ENCODE assay signal across 25 cellular contexts in genomic region chr3:43696881-43697280, GRCh38. TPM values are rescaled to one million over a fixed set of nuclear protein-coding genes. Genes with fewer than 3 reads are reported as not detected.
A peak's percentile ranks its signal among the peaks of the same experiment; 100 is the strongest.
DNase-seq lines count a peak whose midpoint lies in the region; ATAC-seq, FAIRE-seq and TF ChIP-seq lines count a peak whose summit lies in the region.
"Had no signal": no experiment of that assay in that cellular context is flagged by ENCODE, and none has a peak within 500 bp of the region (broad histone marks: within the 10 kb centered on the region; RNA-seq: fewer than 3 reads in every experiment).

No MANE protein-coding gene starts in this region.

- DNase-seq in MCF 10A (ENCODE audit: unreplicated experiment) (no peak), breast epithelium (ENCODE audit: low spot score in 2 of 2) (no peak), SK-MEL-5 (ENCODE audit: low read depth, low spot score) (peak; percentile 60), keratinocyte (ENCODE audit: low read depth, low spot score) (no peak), mucosa of gallbladder (ENCODE audit: low spot score) (no peak), SKM-1 (lab: John Stamatoyannopoulos, UW; ENCODE audit: unreplicated experiment) (no peak), islet precursor cell (no peak)
- DNase-seq: CD8-positive, alpha-beta T cell; DMS153; DND-41; H7; KG1; NCI-H1092; NCI-H1436 treated with DMSO at 0.1 percent for 48 hours; NCI-H1930; NCI-H446 treated with DMSO at 0.1 percent for 48 hours; NCI-H526; NK-92 treated with Interleukin-12 subunit alpha and Interleukin-12 subunit beta, amount 100 ng/mL, for 24 hours; PC-3 had no signal

- H3K36me3 ChIP-seq in breast epithelium (no peaks in the 10 kb centered on the region), keratinocyte (ENCODE audit: control insufficient read depth in 2 of 2, extremely low read depth in 1 of 2, insufficient read depth in 2 of 2, low read length in 2 of 2) (peaks cover under 1 to 3% of the 10 kb centered on the region in 2 experiments)

- H3K27me3 Mint-ChIP-seq in MCF 10A (ENCODE audit: insufficient read depth, unreplicated experiment) = no peaks in the 10 kb centered on the region
- no peaks in the 10 kb centered on the region for H3K27me3 Mint-ChIP-seq in stimulated activated memory B cell treated with anti-CD40 and anti-IgM and Interleukin-4, amounts not matched to agents 10 μg/mL and 1 μg/mL and 100 μg/mL, for 72 hours
- H3K27me3 Mint-ChIP-seq: B cell had no signal

- dilution Hi-C loops in keratinocyte (cut with MboI; ENCODE audit: extremely low pct_ligation_motif_present, low sequenced_read_pairs) = no loop called here

- H3K9me3 Mint-ChIP-seq in MCF 10A (ENCODE audit: unreplicated experiment) = no peaks in the 10 kb centered on the region
- no peaks in the 10 kb centered on the region for H3K9me3 Mint-ChIP-seq in stimulated activated memory B cell treated with anti-CD40 and anti-IgM and Interleukin-4, amounts not matched to agents 10 μg/mL and 1 μg/mL and 100 μg/mL, for 72 hours
- H3K9me3 Mint-ChIP-seq: CD8-positive, alpha-beta T cell had no signal

- H3K9me1 ChIP-seq in keratinocyte (ENCODE audit: control insufficient read depth, extremely low read depth, insufficient read depth, low read length) = no peaks in the 10 kb centered on the region

- H3K4me3 ChIP-seq in breast epithelium = no peak overlapping the region
- no peak overlapping the region for H3K4me3 ChIP-seq in keratinocyte (ENCODE audit: control insufficient read depth in 2 of 3, extremely low read depth in 1 of 3, insufficient read depth in 2 of 3, low read depth in 1 of 3, low read length in 3 of 3)

- H3K4me1 Mint-ChIP-seq in MCF 10A (ENCODE audit: insufficient read depth, unreplicated experiment) = peaks cover 74% of the 10 kb centered on the region
- peaks cover 42% of the 10 kb centered on the region for H3K4me1 Mint-ChIP-seq in stimulated activated memory B cell treated with anti-CD40 and anti-IgM and Interleukin-4, amounts not matched to agents 10 μg/mL and 1 μg/mL and 100 μg/mL, for 72 hours

- no peak overlapping the region for H3K9ac ChIP-seq in keratinocyte (ENCODE audit: control insufficient read depth, extremely low read depth, insufficient read depth, low read length)

- no peak for TF ChIP-seq POLR2A in breast epithelium (IDR thresholded peaks at IDR 0.05)

- H3K9me3 ChIP-seq in breast epithelium (no peaks in the 10 kb centered on the region), keratinocyte (ENCODE audit: control insufficient read depth, low read depth, low read length) (no peaks in the 10 kb centered on the region)

- H3K27ac ChIP-seq in breast epithelium (peak overlapping the region in 1 of 2 donors; percentile 10), keratinocyte (ENCODE audit: control insufficient read depth, insufficient read depth, low read length) (no peak overlapping the region)
- H3K27ac ChIP-seq: 22Rv1, C4-2B had no signal

- peaks cover 26% of the 10 kb centered on the region for H3K79me2 ChIP-seq in keratinocyte (ENCODE audit: control insufficient read depth, insufficient read depth, low read length)

- POLR2A ChIA-PET in MCF 10A (lab: Yijun Ruan, JAX) = interaction anchor here (1.3 to 14.1 kb wide), 2 partner anchors 11 to 75 kb away, joined by 5 to 320 read pairs; partner anchors contain the start of gene ANO10

- H4K20me1 ChIP-seq in keratinocyte (ENCODE audit: control insufficient read depth, extremely low read depth, insufficient read depth, low read length) = no peaks in the 10 kb centered on the region

- H3K4me3 Mint-ChIP-seq in MCF 10A (ENCODE audit: unreplicated experiment) = no peak overlapping the region
- no peak overlapping the region for H3K4me3 Mint-ChIP-seq in stimulated activated memory B cell treated with anti-CD40 and anti-IgM and Interleukin-4, amounts not matched to agents 10 μg/mL and 1 μg/mL and 100 μg/mL, for 72 hours
- H3K4me3 Mint-ChIP-seq: B cell; CD8-positive, alpha-beta T cell had no signal

- H2AFZ ChIP-seq in keratinocyte (ENCODE audit: control insufficient read depth, low read length) = no peak overlapping the region

- H3K36me3 Mint-ChIP-seq in MCF 10A (ENCODE audit: insufficient read depth, unreplicated experiment) = peaks cover 21% of the 10 kb centered on the region
- H3K36me3 Mint-ChIP-seq in stimulated activated memory B cell treated with anti-CD40 and anti-IgM and Interleukin-4, amounts not matched to agents 10 μg/mL and 1 μg/mL and 100 μg/mL, for 72 hours = no peaks in the 10 kb centered on the region

- ATAC-seq in stimulated activated memory B cell treated with anti-CD40 and anti-IgM and Interleukin-4, amounts not matched to agents 10 μg/mL and 1 μg/mL and 100 μg/mL, for 72 hours = no peak
- ATAC-seq: CD8-positive, alpha-beta T cell; PC-3; SK-N-SH treated with all-trans-retinoic acid at 6 μM for 48 hours had no signal

- H3K4me2 ChIP-seq in keratinocyte (ENCODE audit: control insufficient read depth, extremely low read depth, insufficient read depth, low read depth, low read length) = no peak overlapping the region

- intact Hi-C loops in MCF 10A (cut with micrococcal nuclease) (loop anchor here (10.0 kb wide), 1 partner anchor 158 kb away; no protein-coding TSS in a partner anchor), breast epithelium (cut with DNase I; ENCODE audit: low total_unique reads) (no loop called here)

- no peaks in the 10 kb centered on the region for H3K27me3 ChIP-seq in breast epithelium
- no peaks in the 10 kb centered on the region for H3K27me3 ChIP-seq in keratinocyte (ENCODE audit: control insufficient read depth, extremely low read depth, insufficient read depth, low read length)

- FAIRE-seq in keratinocyte (lab: Jason Lieb, UNC) = peak; percentile 9
- FAIRE-seq: GM12892 had no signal

- H3K4me1 ChIP-seq in breast epithelium = peaks cover 0 to 7% of the 10 kb centered on the region in 2 donors
- H3K4me1 ChIP-seq in keratinocyte (ENCODE audit: control insufficient read depth, extremely low read depth, insufficient read depth, low read length) = peaks cover 29% of the 10 kb centered on the region

- peak overlapping the region; percentile 81 for H3K27ac Mint-ChIP-seq in MCF 10A (ENCODE audit: low read depth, unreplicated experiment)
- H3K27ac Mint-ChIP-seq in stimulated activated memory B cell treated with anti-CD40 and anti-IgM and Interleukin-4, amounts not matched to agents 10 μg/mL and 1 μg/mL and 100 μg/mL, for 72 hours = peak overlapping the region; percentile 21
- H3K27ac Mint-ChIP-seq: B cell; CD8-positive, alpha-beta T cell had no signal

- in situ Hi-C loops in SK-MEL-5 (cut with HindIII; ENCODE audit: low pct_unique_long_range_greater_than_20kb, low sequenced_read_pairs) = no loop called here

- TF ChIP-seq CTCF in MCF 10A (IDR thresholded peaks at IDR 0.05; ENCODE audit: unreplicated experiment) (no peak), breast epithelium (IDR thresholded peaks at IDR 0.05) (no peak), keratinocyte (optimal IDR thresholded peaks at IDR 0.05 in 1 of 3, IDR thresholded peaks at IDR 0.05 in 1 of 3, conservative IDR thresholded peaks at IDR 0.05 in 1 of 3; ENCODE audit: extremely low read depth in 1 of 3, insufficient read depth in 2 of 3, low read length in 3 of 3) (no peak)

- BruUV-seq in MCF 10A (replicated peaks; lab: Mats Ljungman, UMichigan) = no TSS peak

- CTCF ChIA-PET in MCF 10A (lab: Yijun Ruan, JAX) = interaction anchor here (2.6 kb wide), 1 partner anchor 11 kb away, joined by 17 read pairs; no protein-coding TSS in a partner anchor

RNA-seq across cellular contexts. Expression of gene ABHD5, which starts 6.1 kb away (rescaled TPM):
- 30.3 and 32.6 TPM in 2 replicates for total RNA-seq in MCF 10A (2022)
- 10 to 100 TPM; 40.0 to 99.9 (median 47.9) TPM for total RNA-seq in breast epithelium
- total RNA-seq in SK-MEL-5 (2014; rRNA removed; shearing (Covaris generic)) = 17.5 and 19.8 TPM in 2 replicates
- 15.1 and 18.6 TPM in 2 replicates for polyA plus RNA-seq in SK-MEL-5 (2015; cell fraction: cytosol; rRNA removed)
- polyA plus RNA-seq in SK-MEL-5 (2015; cell fraction: nucleus; rRNA removed) = 11.5 and 14.3 TPM in 2 replicates
- 22.7 to 26.8 TPM (median 22.8 TPM) in 3 replicates for polyA plus RNA-seq in keratinocyte
- polyA plus RNA-seq in keratinocyte (2011; ENCODE audit: low read depth) = 37.3 TPM
- 13.1 and 28.1 TPM in 2 replicates for polyA plus RNA-seq in keratinocyte (2011; cell fraction: cytosol; rRNA removed)
- polyA plus RNA-seq in keratinocyte (2011; cell fraction: nucleus; rRNA removed) = 14.3 and 19.7 TPM in 2 replicates
- polyA plus RNA-seq in keratinocyte (2012; ENCODE audit: low replicate concordance) = 16.3 and 57.4 TPM in 2 replicates
- polyA minus RNA-seq in keratinocyte = 11.1 to 23.9 TPM (median 22.1 TPM) in 3 replicates
- polyA minus RNA-seq in keratinocyte (2011; cell fraction: cytosol; rRNA and poly(A)+ RNA removed) = 19.8 TPM
- polyA minus RNA-seq in keratinocyte (2011; cell fraction: nucleus; rRNA and poly(A)+ RNA removed) = 7.1 and 13.7 TPM in 2 replicates
- total RNA-seq in mucosa of gallbladder = 19.7 TPM
